1 cellular context compared by ENCODE assay signal in genomic region chr3:189631373-189631408, GRCh38.
TF ChIP-seq lines count a peak whose summit lies in the region.

TP63 (plus strand) TSS chr3:189631389; CDS start chr3:189631516, 127 bp downstream.

TF ChIP-seq in SK-N-SH, 30 proteins besides CTCF, POLR2A, EP300 and RAD21 (continued from another document):
- no peak for TF ChIP-seq FOXM1 (IDR thresholded peaks at IDR 0.05; ENCODE audit: low read depth)
- TF ChIP-seq FOXJ3 (CRISPR knock-in tag; IDR thresholded peaks at IDR 0.05) = no peak
- TF ChIP-seq NFIC (IDR thresholded peaks at IDR 0.05; ENCODE audit: borderline replicate concordance) = no peak
- no peak for TF ChIP-seq MAX (IDR thresholded peaks at IDR 0.05; ENCODE audit: low read depth)
- TF ChIP-seq, protein P1, sequence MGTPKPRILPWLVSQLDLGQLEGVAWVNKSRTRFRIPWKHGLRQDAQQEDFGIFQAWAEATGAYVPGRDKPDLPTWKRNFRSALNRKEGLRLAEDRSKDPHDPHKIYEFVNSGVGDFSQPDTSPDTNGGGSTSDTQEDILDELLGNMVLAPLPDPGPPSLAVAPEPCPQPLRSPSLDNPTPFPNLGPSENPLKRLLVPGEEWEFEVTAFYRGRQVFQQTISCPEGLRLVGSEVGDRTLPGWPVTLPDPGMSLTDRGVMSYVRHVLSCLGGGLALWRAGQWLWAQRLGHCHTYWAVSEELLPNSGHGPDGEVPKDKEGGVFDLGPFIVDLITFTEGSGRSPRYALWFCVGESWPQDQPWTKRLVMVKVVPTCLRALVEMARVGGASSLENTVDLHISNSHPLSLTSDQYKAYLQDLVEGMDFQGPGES (IDR thresholded peaks at IDR 0.05; ENCODE audit: low read depth, low read length) = no peak
- no peak for TF ChIP-seq SIN3A (IDR thresholded peaks at IDR 0.05; ENCODE audit: borderline replicate concordance, low read depth, low read length)
- TF ChIP-seq SMC3 (IDR thresholded peaks at IDR 0.05; ENCODE audit: low read depth, low read length) = no peak
- no peak for TF ChIP-seq TCF12 (IDR thresholded peaks at IDR 0.05)
